8 cellular contexts compared by ENCODE assay signal in genomic region chr5:160507181-160507811, GRCh38.
DNase-seq lines count a peak whose midpoint lies in the region; ATAC-seq, FAIRE-seq and TF ChIP-seq lines count a peak whose summit lies in the region.

No MANE protein-coding gene starts in this region.

- peak overlapping the region; percentile 21 for H2AFZ ChIP-seq in fibroblast of lung (ENCODE audit: low read length)

- H3K9me3 Mint-ChIP-seq in activated naive CD4-positive, alpha-beta T cell treated with anti-CD3 and anti-CD28 coated beads, Interleukin-2, amount 10 ng/mL, durations not matched to agents 7 days and 5 days: no peaks in the 10 kb centered on the region

- no peak overlapping the region for H3K4me3 Mint-ChIP-seq in activated naive CD4-positive, alpha-beta T cell treated with anti-CD3 and anti-CD28 coated beads, Interleukin-2, amount 10 ng/mL, durations not matched to agents 7 days and 5 days

- peak; percentile 31 for DNase-seq in activated naive CD4-positive, alpha-beta T cell treated with Interleukin-2 at 50 U/mL for 16 hours
- no peak for DNase-seq in activated naive CD4-positive, alpha-beta T cell treated with anti-CD3 and anti-CD28 coated beads, Interleukin-2, amount 10 ng/mL, durations not matched to agents 7 days and 5 days
- DNase-seq in RCC 7860 (ENCODE audit: low spot score) (peak; percentile 51), fibroblast of lung (ENCODE audit: low read depth in 2 of 2) (peak; percentile 7 to 88), substantia nigra (lab: John Stamatoyannopoulos, UW) (peak in 3 of 49 donors; percentile 10 to 21 (median 16)), cerebellar nuclear complex (lab: John Stamatoyannopoulos, UW) (no peak), SJCRH30 (no peak)

- H3K79me2 ChIP-seq in fibroblast of lung (ENCODE audit: control insufficient read depth, insufficient read depth, low read length): no peaks in the 10 kb centered on the region

- no peak overlapping the region for H3K9ac ChIP-seq in fibroblast of lung (ENCODE audit: insufficient read depth, low read length)

- CTCF ChIA-PET in activated naive CD4-positive, alpha-beta T cell treated with anti-CD3 and anti-CD28 coated beads, Interleukin-2, amount 10 ng/mL, durations not matched to agents 7 days and 5 days (lab: Charles Lee): interaction anchor here (0.5 to 6.4 kb wide), 12 partner anchors 10 to 1055 kb away, joined by 3 to 163 read pairs (median 4); no protein-coding TSS in a partner anchor

- ATAC-seq in HG02571 (IDR thresholded peaks at IDR 0.05; ENCODE audit: unreplicated experiment): no peak

- H3K4me1 ChIP-seq in fibroblast of lung (ENCODE audit: control insufficient read depth, extremely low read depth, insufficient read depth, low read length) (peaks cover 2% of the 10 kb centered on the region), SJCRH30 (no peaks in the 10 kb centered on the region)

- peaks cover 31% of the 10 kb centered on the region for H3K4me1 Mint-ChIP-seq in activated naive CD4-positive, alpha-beta T cell treated with anti-CD3 and anti-CD28 coated beads, Interleukin-2, amount 10 ng/mL, durations not matched to agents 7 days and 5 days

- H3K27ac ChIP-seq in fibroblast of lung (ENCODE audit: insufficient read depth, low read length): no peak overlapping the region
- peak overlapping the region; percentile 38 for H3K27ac ChIP-seq in substantia nigra (ENCODE audit: low read depth, low read length, poor library complexity, severe bottlenecking)
- no peak overlapping the region for H3K27ac ChIP-seq in SJCRH30

- peak overlapping the region; percentile 23 for H3K4me2 ChIP-seq in fibroblast of lung (ENCODE audit: extremely low read depth, insufficient read depth, low read length)

- FAIRE-seq in RCC 7860 (lab: Jason Lieb, UNC): no peak

- peaks cover 18% of the 10 kb centered on the region for H3K27me3 Mint-ChIP-seq in activated naive CD4-positive, alpha-beta T cell treated with anti-CD3 and anti-CD28 coated beads, Interleukin-2, amount 10 ng/mL, durations not matched to agents 7 days and 5 days

- H3K36me3 ChIP-seq in fibroblast of lung (ENCODE audit: control insufficient read depth, insufficient read depth, low read length) (no peaks in the 10 kb centered on the region), SJCRH30 (no peaks in the 10 kb centered on the region)

- no peak for TF ChIP-seq CTCF in fibroblast of lung (conservative IDR thresholded peaks at IDR 0.05 in 1 of 2, IDR thresholded peaks at IDR 0.05 in 1 of 2; ENCODE audit: low read depth in 1 of 2, low read length in 2 of 2)

- no peak overlapping the region for H3K27ac Mint-ChIP-seq in activated naive CD4-positive, alpha-beta T cell treated with anti-CD3 and anti-CD28 coated beads, Interleukin-2, amount 10 ng/mL, durations not matched to agents 7 days and 5 days

- H3K4me3 ChIP-seq in fibroblast of lung (replicated peaks in 1 of 4; ENCODE audit: control extremely low read depth in 1 of 4, insufficient read depth in 1 of 4, low read depth in 3 of 4, low read length in 4 of 4) (no peak overlapping the region), SJCRH30 (no peak overlapping the region)

- H3K9me3 ChIP-seq in fibroblast of lung (ENCODE audit: control insufficient read depth, insufficient read depth, low read depth, low read length) (no peaks in the 10 kb centered on the region), SJCRH30 (replicated peaks) (no peaks in the 10 kb centered on the region)

- H3K27me3 ChIP-seq in fibroblast of lung (ENCODE audit: control insufficient read depth, insufficient read depth, low read length) (no peaks in the 10 kb centered on the region), SJCRH30 (peaks cover 20% of the 10 kb centered on the region)

- no peaks in the 10 kb centered on the region for H3K36me3 Mint-ChIP-seq in activated naive CD4-positive, alpha-beta T cell treated with anti-CD3 and anti-CD28 coated beads, Interleukin-2, amount 10 ng/mL, durations not matched to agents 7 days and 5 days

- H4K20me1 ChIP-seq in fibroblast of lung (ENCODE audit: control insufficient read depth, extremely low read depth, insufficient read depth, low read length): no peaks in the 10 kb centered on the region

Comparison
In these comparisons a context has a peak if more than half of its experiments do, and no peak if none do; other contexts are left out.
1. DNase-seq: peak in activated naive CD4-positive, alpha-beta T cell treated with Interleukin-2 at 50 U/mL for 16 hours (single experiment), RCC 7860 (single experiment) and fibroblast of lung (2 of 2); none in activated naive CD4-positive, alpha-beta T cell treated with anti-CD3 and anti-CD28 coated beads, Interleukin-2, amount 10 ng/mL, durations not matched to agents 7 days and 5 days (single experiment), cerebellar nuclear complex (0 of 2) and SJCRH30 (0 of 2).